ENCODE assay signal across 8 cellular contexts in genomic region chr1:110203021-110203661, GRCh38. TPM values are rescaled to one million over a fixed set of nuclear protein-coding genes. Genes with fewer than 3 reads are reported as not detected.
A peak's percentile ranks its signal among the peaks of the same experiment; 100 is the strongest.
DNase-seq lines count a peak whose midpoint lies in the region; ATAC-seq and TF ChIP-seq lines count a peak whose summit lies in the region.

No MANE protein-coding gene starts in this region.

- no peaks in the 10 kb centered on the region for H3K9me3 ChIP-seq in endodermal cell (ENCODE audit: control insufficient read depth, low read length)

- H3K36me3 Mint-ChIP-seq in activated CD4-positive, alpha-beta memory T cell treated with anti-CD3 and anti-CD28 coated beads, Interleukin-2, amount 10 ng/mL, durations not matched to agents 7 days and 5 days (ENCODE audit: low read depth) = no peaks in the 10 kb centered on the region
- no peaks in the 10 kb centered on the region for H3K36me3 Mint-ChIP-seq in endodermal cell (ENCODE audit: low read depth)

- POLR2A ChIA-PET in activated CD4-positive, alpha-beta memory T cell treated with anti-CD3 and anti-CD28 coated beads, Interleukin-2, amount 10 ng/mL, durations not matched to agents 7 days and 5 days (lab: Charles Lee) = interaction anchor here (0.6 to 3.2 kb wide), 7 partner anchors 9 to 262 kb away, joined by 3 to 27 read pairs (median 3); partner anchors contain the start of gene RBM15

- CTCF ChIA-PET in activated CD4-positive, alpha-beta memory T cell treated with anti-CD3 and anti-CD28 coated beads, Interleukin-2, amount 10 ng/mL, durations not matched to agents 7 days and 5 days (lab: Charles Lee) = interaction anchor here (0.6 to 6.2 kb wide), 33 partner anchors 9 to 297 kb away, joined by 3 to 68 read pairs (median 5); partner anchors contain the start of genes AHCYL1, LAMTOR5 and RBM15

- TF ChIP-seq CTCF in endodermal cell (conservative IDR thresholded peaks at IDR 0.05) = peak; percentile 88

- H3K27ac Mint-ChIP-seq in activated CD4-positive, alpha-beta memory T cell treated with anti-CD3 and anti-CD28 coated beads, Interleukin-2, amount 10 ng/mL, durations not matched to agents 7 days and 5 days = peak overlapping the region; percentile 66
- H3K27ac Mint-ChIP-seq in endodermal cell = no peak overlapping the region
- peak overlapping the region; percentile 82 to 97 for H3K27ac Mint-ChIP-seq in stimulated activated naive CD8-positive, alpha-beta T cell treated with anti-CD3 and anti-CD28 coated beads, Interleukin-15, amount 100 ng/mL, for 72 hours

- H3K4me1 ChIP-seq in endodermal cell (ENCODE audit: control insufficient read depth, insufficient read depth, low read length) = no peaks in the 10 kb centered on the region

- H3K4me3 ChIP-seq in endodermal cell (ENCODE audit: low read length) = no peak overlapping the region

- no peak overlapping the region for H3K9ac ChIP-seq in endodermal cell (ENCODE audit: extremely low read depth, low read length, poor library complexity, severe bottlenecking)

- ATAC-seq in stimulated activated naive CD8-positive, alpha-beta T cell treated with anti-CD3 and anti-CD28 coated beads, Interleukin-15, amount 100 ng/mL, for 72 hours = peak; percentile 65
- no peak for ATAC-seq in HG03025 (IDR thresholded peaks at IDR 0.05; ENCODE audit: low FRiP score, unreplicated experiment)

- DNase-seq in CMK (ENCODE audit: low read depth) = peak; percentile 50
- DNase-seq in HS-27A (ENCODE audit: low read depth) = peak; percentile 35
- peak; percentile 66 to 72 for DNase-seq in NOMO-1 (lab: John Stamatoyannopoulos, UW; ENCODE audit: unreplicated experiment in 2 of 2)
- DNase-seq in activated CD4-positive, alpha-beta memory T cell treated with anti-CD3 and anti-CD28 coated beads, Interleukin-2, amount 10 ng/mL, durations not matched to agents 7 days and 5 days = peak; percentile 73
- peak; percentile 89 for DNase-seq in endodermal cell
- peak; percentile 78 for DNase-seq in myocyte (ENCODE audit: low read depth)
- peak; percentile 76 to 78 for DNase-seq in stimulated activated naive CD8-positive, alpha-beta T cell treated with anti-CD3 and anti-CD28 coated beads, Interleukin-15, amount 100 ng/mL, for 72 hours

- H3K4me1 Mint-ChIP-seq in activated CD4-positive, alpha-beta memory T cell treated with anti-CD3 and anti-CD28 coated beads, Interleukin-2, amount 10 ng/mL, durations not matched to agents 7 days and 5 days = peaks cover 19% of the 10 kb centered on the region
- H3K4me1 Mint-ChIP-seq in endodermal cell = peaks cover 1% of the 10 kb centered on the region
- H3K4me1 Mint-ChIP-seq in stimulated activated naive CD8-positive, alpha-beta T cell treated with anti-CD3 and anti-CD28 coated beads, Interleukin-15, amount 100 ng/mL, for 72 hours = peaks cover 29% of the 10 kb centered on the region

- H3K9me3 Mint-ChIP-seq in activated CD4-positive, alpha-beta memory T cell treated with anti-CD3 and anti-CD28 coated beads, Interleukin-2, amount 10 ng/mL, durations not matched to agents 7 days and 5 days = no peaks in the 10 kb centered on the region
- no peaks in the 10 kb centered on the region for H3K9me3 Mint-ChIP-seq in endodermal cell
- H3K9me3 Mint-ChIP-seq in stimulated activated naive CD8-positive, alpha-beta T cell treated with anti-CD3 and anti-CD28 coated beads, Interleukin-15, amount 100 ng/mL, for 72 hours = no peaks in the 10 kb centered on the region

- no peak overlapping the region for H3K4me3 Mint-ChIP-seq in activated CD4-positive, alpha-beta memory T cell treated with anti-CD3 and anti-CD28 coated beads, Interleukin-2, amount 10 ng/mL, durations not matched to agents 7 days and 5 days
- no peak overlapping the region for H3K4me3 Mint-ChIP-seq in endodermal cell
- H3K4me3 Mint-ChIP-seq in stimulated activated naive CD8-positive, alpha-beta T cell treated with anti-CD3 and anti-CD28 coated beads, Interleukin-15, amount 100 ng/mL, for 72 hours = no peak overlapping the region

- H3K27ac ChIP-seq in endodermal cell (ENCODE audit: low read depth, low read length) = no peak overlapping the region

- H3K27me3 Mint-ChIP-seq in activated CD4-positive, alpha-beta memory T cell treated with anti-CD3 and anti-CD28 coated beads, Interleukin-2, amount 10 ng/mL, durations not matched to agents 7 days and 5 days = no peaks in the 10 kb centered on the region
- peaks cover 5% of the 10 kb centered on the region for H3K27me3 Mint-ChIP-seq in endodermal cell (ENCODE audit: insufficient read depth)
- H3K27me3 Mint-ChIP-seq in stimulated activated naive CD8-positive, alpha-beta T cell treated with anti-CD3 and anti-CD28 coated beads, Interleukin-15, amount 100 ng/mL, for 72 hours = no peaks in the 10 kb centered on the region

- peaks cover under 1% of the 10 kb centered on the region for H3K27me3 ChIP-seq in endodermal cell (ENCODE audit: control insufficient read depth, insufficient read depth, low read length, poor library complexity, severe bottlenecking)

- H3K36me3 ChIP-seq in endodermal cell (ENCODE audit: control insufficient read depth, insufficient read depth, low read length) = no peaks in the 10 kb centered on the region

- WGBS in endodermal cell (ENCODE audit: insufficient coverage in 1 of 2, insufficient read length in 1 of 2), 2 experiments = 52 to 100% methylated on average over 1 to 6 of the region's 6 CpGs

RNA-seq across cellular contexts. Expression of gene KCNC4, which starts 7.0 kb away (rescaled TPM):
- 1 to 10 TPM; 6.8 to 8.1 TPM for total RNA-seq in activated CD4-positive, alpha-beta memory T cell treated with anti-CD3 and anti-CD28 coated beads, Interleukin-2, amount 10 ng/mL, durations not matched to agents 7 days and 5 days
- total RNA-seq in endodermal cell (10 to 100 TPM in 1 of 2 donors, 1 to 10 TPM in 1; 7.6 to 10.2 TPM), myocyte (3.6 and 9.5 TPM in 2 replicates)
- polyA plus RNA-seq in endodermal cell (2013, experiment 1 of 2) = 5.3 TPM
- polyA plus RNA-seq in endodermal cell (2013, experiment 2 of 2) = 4.8 TPM
- polyA plus RNA-seq in myocyte (2012) = 10.2 TPM

RNA-seq across cellular contexts. Expression of gene SLC6A17, which starts 52.8 kb away (rescaled TPM):
- total RNA-seq in activated CD4-positive, alpha-beta memory T cell treated with anti-CD3 and anti-CD28 coated beads, Interleukin-2, amount 10 ng/mL, durations not matched to agents 7 days and 5 days = not detected
- under 1 TPM in 1 of 2 donors, not detected in 1; 0.07 TPM for total RNA-seq in endodermal cell
- polyA plus RNA-seq in endodermal cell (2013, experiment 1 of 2) = 0.32 TPM
- polyA plus RNA-seq in endodermal cell (2013, experiment 2 of 2) = 0.21 TPM
- total RNA-seq in myocyte = 0.37 and 0.47 TPM in 2 replicates
- polyA plus RNA-seq in myocyte (2012) = 7.1 TPM

Comparison
In these comparisons a context has a peak if more than half of its experiments do, and no peak if none do; other contexts are left out.
1. DNase-seq: peak in every context shown above with its lines; median percentile 89 in endodermal cell; 78 in myocyte; 77 in stimulated activated naive CD8-positive, alpha-beta T cell treated with anti-CD3 and anti-CD28 coated beads, Interleukin-15, amount 100 ng/mL, for 72 hours; 73 in activated CD4-positive, alpha-beta memory T cell treated with anti-CD3 and anti-CD28 coated beads, Interleukin-2, amount 10 ng/mL, durations not matched to agents 7 days and 5 days; 69 in NOMO-1; 50 in CMK; 35 in HS-27A.